Comparison of ENCODE assay signal across 8 cellular contexts in genomic region chr14:91142214-91142668, GRCh38. TPM values are rescaled to one million over a fixed set of nuclear protein-coding genes. Genes with fewer than 3 reads are reported as not detected.
DNase-seq lines count a peak whose midpoint lies in the region; ATAC-seq, FAIRE-seq and TF ChIP-seq lines count a peak whose summit lies in the region.

No MANE protein-coding gene starts in this region.

- H4K20me1 ChIP-seq in GM12878 (ENCODE audit: control insufficient read depth, insufficient read depth), result no peaks in the 10 kb centered on the region; the same call in 1 of the 2 replicates

- peak overlapping the region; percentile 78 for H3K27ac ChIP-seq in GM12878 (ENCODE audit: control insufficient read depth, insufficient read depth)

- H3K27me3 ChIP-seq in GM12878 (replicated peaks in 1 of 2; ENCODE audit: control insufficient read depth in 2 of 2, insufficient read depth in 2 of 2, low read length in 1 of 2), result no peaks in the 10 kb centered on the region
- H3K27me3 ChIP-seq in HAP-1 (ENCODE audit: low read depth), result no peaks in the 10 kb centered on the region

- H3K36me3 ChIP-seq in GM12878 (ENCODE audit: control insufficient read depth in 2 of 2, insufficient read depth in 2 of 2, low read length in 1 of 2) (peaks cover 7 to 14% of the 10 kb centered on the region in 2 experiments; a peak in 3 of 4 replicates), HAP-1 (replicated peaks) (no peaks in the 10 kb centered on the region; the same call in 1 of the 2 replicates)

- 0 out of 2 replicates have a peak, but pooled peaks have one; percentile 8 for TF ChIP-seq RAD21 in GM12878 (IDR thresholded peaks at IDR 0.05; ENCODE audit: insufficient read depth, low read depth, low read length)

- no peak for TF ChIP-seq POLR2A in GM12878 (IDR thresholded peaks at IDR 0.05; ENCODE audit: low read depth, low read length)

- 0% methylated on average over 1 of the region's 1 CpG for WGBS in GM12878 (ENCODE audit: insufficient coverage, insufficient replicate concordance, low lambda C conversion rate, missing lambda C conversion rate)

- peak overlapping the region; percentile 31; the same call in 1 of the 2 replicates for H3K9ac ChIP-seq in GM12878 (ENCODE audit: control insufficient read depth, insufficient read depth, low read length)

- SMC1A ChIA-PET in GM12878 (lab: Charles Lee; ENCODE audit: uncharacterized antibody, unreplicated experiment), result interaction anchor here (1.0 to 5.9 kb wide), 5 partner anchors 27 to 239 kb away, joined by 5 to 38 read pairs (median 7); partner anchors contain the start of genes DGLUCY and RPS6KA5

- TF ChIP-seq EP300 in GM12878 (IDR thresholded peaks at IDR 0.05; ENCODE audit: borderline replicate concordance in 1 of 2, control insufficient read depth in 1 of 2, low read depth in 2 of 2, low read length in 2 of 2), result no peak

- no TSS peak for BruUV-seq in GM12878 (replicated peaks; lab: Mats Ljungman, UMichigan)

- TF ChIP-seq CTCF in GM12878 (IDR thresholded peaks at IDR 0.05 in 2 of 3, conservative IDR thresholded peaks at IDR 0.05 in 1 of 3; ENCODE audit: control insufficient read depth in 2 of 3, extremely low read depth in 1 of 3, insufficient read depth in 1 of 3, low read depth in 3 of 3, low read length in 3 of 3), result no peak

- H3K9me3 ChIP-seq in GM12878 (replicated peaks; ENCODE audit: control insufficient read depth, insufficient read depth, low read length), result no peaks in the 10 kb centered on the region
- no peaks in the 10 kb centered on the region for H3K9me3 ChIP-seq in HAP-1

- intact Hi-C loops in GM12878 (cut with micrococcal nuclease; ENCODE audit: unreplicated experiment), result loop anchor here (10.0 kb wide), 1 partner anchor 157 kb away; no protein-coding TSS in a partner anchor

- CTCF ChIA-PET in GM12878 (lab: Yijun Ruan, JAX), result interaction anchor here (0.7 to 4.6 kb wide), 6 partner anchors 16 to 239 kb away, joined by 3 to 44 read pairs (median 5); partner anchors contain the start of gene DGLUCY

- H3K4me3 ChIP-seq in GM12878 (no peak overlapping the region), HAP-1 (no peak overlapping the region)

- RAD21 ChIA-PET in GM12878 (lab: Charles Lee; ENCODE audit: unreplicated experiment), result interaction anchor here (0.8 to 4.6 kb wide), 6 partner anchors 27 to 240 kb away, joined by 3 to 30 read pairs (median 6); partner anchors contain the start of gene RPS6KA5

- POLR2A ChIA-PET in GM12878 (lab: Charles Lee), result interaction anchor here (0.9 to 1.0 kb wide), 2 partner anchors 27 to 28 kb away, joined by 4 to 5 read pairs; partner anchors contain the start of gene DGLUCY

- H3K79me2 ChIP-seq in GM12878 (ENCODE audit: control insufficient read depth, insufficient read depth, low read length), result peaks cover 2% of the 10 kb centered on the region; the same call in 1 of the 2 replicates

- DNase-seq in GM12878 (ENCODE audit: low read depth, low spot score) (peak; percentile 80), DMS53 (lab: John Stamatoyannopoulos, UW) (no peak), HAP-1 (ENCODE audit: low spot score in 2 of 2) (no peak), NCI-H2171 (lab: John Stamatoyannopoulos, UW) (no peak)
- DNase-seq in stimulated activated CD4-positive, alpha-beta T cell treated with anti-CD3 and anti-CD28 coated beads, Interleukin-1b, Interleukin-23, amount 100 ng/mL, for 48 hours, result no peak

- peak overlapping the region; percentile 59 for H2AFZ ChIP-seq in GM12878 (ENCODE audit: control insufficient read depth, low read depth, low read length)

- in situ Hi-C loops in GM12878 (cut with MboI) (no loop called here), HAP-1 (cut with MboI; ENCODE audit: low sequenced_read_pairs) (no loop called here)

- peak overlapping the region; percentile 88 for H3K4me2 ChIP-seq in GM12878 (ENCODE audit: control insufficient read depth, insufficient read depth)

- peak; percentile 76 for FAIRE-seq in GM12878 (lab: Jason Lieb, UNC)

- ATAC-seq in GM18499 (IDR thresholded peaks at IDR 0.05; ENCODE audit: insufficient read depth, unreplicated experiment) (peak; percentile 88), GM21526 (IDR thresholded peaks at IDR 0.05; ENCODE audit: low FRiP score, unreplicated experiment) (peak; percentile 77), HG03565 (IDR thresholded peaks at IDR 0.05; ENCODE audit: unreplicated experiment) (peak; percentile 86), GM12878 (peak; percentile 90)

- H3K4me1 ChIP-seq in GM12878 (ENCODE audit: control insufficient read depth, insufficient read depth, low read length), result peaks cover 14% of the 10 kb centered on the region
- H3K4me1 ChIP-seq in HAP-1, result peaks cover 4% of the 10 kb centered on the region

TF ChIP-seq in GM12878, 131 proteins besides CTCF, POLR2A, EP300 and RAD21 (continues in another document):
- TF ChIP-seq BMI1 (IDR thresholded peaks at IDR 0.05; ENCODE audit: borderline replicate concordance), result no peak
- TF ChIP-seq IKZF2 (IDR thresholded peaks at IDR 0.05), result peak; percentile 29 to 49
- peak; percentile 71; the same call in 2 of the 3 replicates for TF ChIP-seq POU2F2 (IDR thresholded peaks at IDR 0.05; ENCODE audit: borderline replicate concordance, low read depth, low read length)
- no peak for TF ChIP-seq KLF5 (IDR thresholded peaks at IDR 0.05; ENCODE audit: partially characterized antibody)
- TF ChIP-seq RELA (IDR thresholded peaks at IDR 0.05; ENCODE audit: borderline replicate concordance, partially characterized antibody), result no peak
- TF ChIP-seq ETV6 (conservative IDR thresholded peaks at IDR 0.05 in 1 of 2, IDR thresholded peaks at IDR 0.05 in 1 of 2; ENCODE audit: borderline replicate concordance in 1 of 2, low read depth in 1 of 2), result peak in 1 of 2 experiments; percentile 36; a peak in 1 of 4 replicates
- TF ChIP-seq ZNF687 (IDR thresholded peaks at IDR 0.05), result 0 out of 2 replicates have a peak, but pooled peaks have one; percentile 39
- no peak for TF ChIP-seq ZBED1 (IDR thresholded peaks at IDR 0.05; ENCODE audit: borderline replicate concordance)
- peak; percentile 60; the same call in 1 of the 2 replicates for TF ChIP-seq PKNOX1 (IDR thresholded peaks at IDR 0.05)
- TF ChIP-seq GABPA (IDR thresholded peaks at IDR 0.05; ENCODE audit: low read depth), result 0 out of 2 replicates have a peak, but pooled peaks have one; percentile 53
- peak; percentile 36; the same call in 1 of the 2 replicates for TF ChIP-seq IKZF1 (conservative IDR thresholded peaks at IDR 0.05)
- no peak for TF ChIP-seq TAF1 (IDR thresholded peaks at IDR 0.05; ENCODE audit: borderline replicate concordance, low read depth, low read length)
- no peak for TF ChIP-seq ZZZ3 (IDR thresholded peaks at IDR 0.05; ENCODE audit: control insufficient read depth, insufficient read length, low read depth)

RNA-seq across cellular contexts. Expression of gene DGLUCY, which starts 28.4 kb away (rescaled TPM):
- 462 and 476 TPM in 2 replicates for total RNA-seq in GM12878 (2013; cell fraction: nucleolus; rRNA removed)
- total RNA-seq in GM12878 (2014; rRNA removed) (64.0 and 69.7 TPM in 2 replicates), GM12878 (2014; rRNA removed; fragmentation: Illumina TruSeq; extraction: Trizol) (52.8 and 57.8 TPM in 2 replicates), GM12878 (2021) (50.5 and 56.8 TPM in 2 replicates)
- 37.4 TPM for polyA plus RNA-seq in GM12878 (2011; ENCODE audit: low read depth)
- polyA plus RNA-seq in GM12878 (2011; rRNA removed) (42.9 and 53.5 TPM in 2 replicates), GM12878 (2014; fragmentation: Illumina TruSeq; extraction: Trizol) (69.9 and 70.3 TPM in 2 replicates), GM12878 (2014; fragmentation: Nextera tagmentation; extraction: Ambion mirVana) (10 to 100 TPM; 15.0 to 23.2 TPM), GM12878 (2014; rRNA removed) (57.4 and 64.6 TPM in 2 replicates), GM12878 (2016; fragmentation: Nextera tagmentation; extraction: Ambion mirVana) (10 to 100 TPM; 47.3 to 47.4 TPM)
- polyA plus RNA-seq in GM12878 (2011; cell fraction: cytosol; rRNA removed), result 52.2 and 69.1 TPM in 2 replicates
- polyA plus RNA-seq in GM12878 (2011; cell fraction: nucleus; rRNA removed), result 290 and 321 TPM in 2 replicates
- 39.8 and 51.8 TPM in 2 replicates for polyA plus RNA-seq in GM12878 (2012)
- polyA minus RNA-seq in GM12878 (2011; rRNA and poly(A)+ RNA removed), result 76.4 and 134 TPM in 2 replicates
- 18.7 and 23.9 TPM in 2 replicates for polyA minus RNA-seq in GM12878 (2011; cell fraction: cytosol; rRNA and poly(A)+ RNA removed)
- 101 and 133 TPM in 2 replicates for polyA minus RNA-seq in GM12878 (2011; cell fraction: nucleus; rRNA and poly(A)+ RNA removed)
